4 cellular contexts compared by ENCODE assay signal in genomic region chr4:9444681-9445080, GRCh38. TPM values are rescaled to one million over a fixed set of nuclear protein-coding genes. Genes with fewer than 3 reads are reported as not detected.
"Had no signal": no experiment of that assay in that cellular context is flagged by ENCODE, and none has a peak within 500 bp of the region (broad histone marks: within the 10 kb centered on the region; RNA-seq: fewer than 3 reads in every experiment).

No MANE protein-coding gene starts in this region.

RNA-seq across cellular contexts. Expression of gene DEFB131A, which starts 0.5 kb away (rescaled TPM):
- total RNA-seq: LHCN-M2, M059J, MCF 10A, NCI-H460 had no signal
